ENCODE assay signal across 26 cellular contexts in genomic region chr6:162615016-162615717, GRCh38.
DNase-seq lines count a peak whose midpoint lies in the region; ATAC-seq and TF ChIP-seq lines count a peak whose summit lies in the region.
"Had no signal": no experiment of that assay in that cellular context is flagged by ENCODE, and none has a peak within 500 bp of the region (broad histone marks: within the 10 kb centered on the region; RNA-seq: fewer than 3 reads in every experiment).

No MANE protein-coding gene starts in this region.

- no peak overlapping the region for H3K27ac ChIP-seq in IMR-90 (ENCODE audit: insufficient read depth, low read length)
- H3K27ac ChIP-seq: brain microvascular endothelial cell, foreskin keratinocyte, parathyroid adenoma had no signal

- no peaks in the 10 kb centered on the region for H3K27me3 ChIP-seq in IMR-90 (ENCODE audit: control insufficient read depth, insufficient read depth, low read length)
- H3K27me3 ChIP-seq: brain microvascular endothelial cell, foreskin keratinocyte had no signal

- no peak overlapping the region for H3K4me2 ChIP-seq in IMR-90 (ENCODE audit: low read depth, low read length)
- H3K4me2 ChIP-seq: smooth muscle cell had no signal

- no peak overlapping the region for H2BK5ac ChIP-seq in IMR-90 (ENCODE audit: low read depth, low read length, poor library complexity, severe bottlenecking)

- POLR2A ChIA-PET in IMR-90 (lab: Charles Lee; ENCODE audit: unreplicated experiment): no interaction called here
- POLR2A ChIA-PET in activated CD8-positive, alpha-beta T cell treated with anti-CD3 and anti-CD28 coated beads, Interleukin-2, amount 10 ng/mL, durations not matched to agents 7 days and 5 days (lab: Charles Lee): no interaction called here

- H3K4me3 ChIP-seq in IMR-90 (ENCODE audit: insufficient read depth, low read depth, low read length) (no peak overlapping the region), NB4 (ENCODE audit: low read depth, low read length) (no peak overlapping the region), fibroblast of the aortic adventitia (ENCODE audit: low read depth, low read length) (no peak overlapping the region)
- H3K4me3 ChIP-seq: smooth muscle cell had no signal

- H3K36me3 ChIP-seq in IMR-90 (ENCODE audit: control insufficient read depth, insufficient read depth, low read length): no peaks in the 10 kb centered on the region
- H3K36me3 ChIP-seq: brain microvascular endothelial cell had no signal

- H3K56ac ChIP-seq in IMR-90 (ENCODE audit: extremely low read depth, insufficient read depth, low read length): no peak overlapping the region

- no peak overlapping the region for H4K8ac ChIP-seq in IMR-90 (ENCODE audit: low read depth in 2 of 2, low read length in 2 of 2)

- H2BK20ac ChIP-seq in IMR-90 (ENCODE audit: low read depth, low read length): no peak overlapping the region

- no peak for TF ChIP-seq POLR2A in IMR-90 (IDR thresholded peaks at IDR 0.05; ENCODE audit: low read depth, low read length)
- TF ChIP-seq POLR2A in NB4 (IDR thresholded peaks at IDR 0.05; ENCODE audit: extremely low read depth, insufficient read length): no peak

- H2AK5ac ChIP-seq in IMR-90 (ENCODE audit: low read depth, low read length): no peak overlapping the region

- WGBS in IMR-90 (ENCODE audit: extremely low coverage in 2 of 2, insufficient read length in 1 of 2), 2 experiments: no CpG with 5 or more reads among the region's 2 CpGs

- dilution Hi-C loops in IMR-90 (cut with HindIII; ENCODE audit: low sequenced_read_pairs, unreplicated experiment): no loop called here

- CTCF ChIA-PET in IMR-90 (lab: Yijun Ruan, JAX): interaction anchor here (0.6 kb wide), 1 partner anchor 1639 kb away, joined by 10 read pairs; no protein-coding TSS in a partner anchor
- CTCF ChIA-PET in activated CD8-positive, alpha-beta T cell treated with anti-CD3 and anti-CD28 coated beads, Interleukin-2, amount 10 ng/mL, durations not matched to agents 7 days and 5 days (lab: Charles Lee): no interaction called here

- H3K9me3 Mint-ChIP-seq in activated CD8-positive, alpha-beta T cell treated with anti-CD3 and anti-CD28 coated beads, Interleukin-2, amount 10 ng/mL, durations not matched to agents 7 days and 5 days (ENCODE audit: insufficient read depth): no peaks in the 10 kb centered on the region
- H3K9me3 Mint-ChIP-seq: activated CD4-positive, alpha-beta T cell treated with anti-CD3 and anti-CD28 coated beads, Interleukin-2, amount 10 ng/mL, durations not matched to agents 7 days and 5 days; activated T-helper 2 cell treated with anti-CD3 and anti-CD28 coated beads, Interferon-gamma antibody, Interleukin-2, Interleukin-4, amounts not matched to agents 10 μg/mL and 5 μg/mL and 100 μg/mL, durations not matched to agents 14 hours and 24 hours and 36 hours; dendritic cell treated with granulocyte-macrophage colony-stimulating factor and Interleukin-4, amounts not matched to agents 40 ng/mL and 50 ng/mL, for 4 days; stimulated activated naive CD8-positive, alpha-beta T cell treated with anti-CD3 and anti-CD28 coated beads, Interleukin-15, Interleukin-2, amounts not matched to agents 100 ng/mL and 50 ng/mL, for 24 hours had no signal

- DNase-seq in IMR-90 (no peak), NB4 (ENCODE audit: low read depth) (peak; percentile 54), fibroblast of the aortic adventitia (ENCODE audit: low read depth) (peak; percentile 4), omental fat pad (ENCODE audit: low spot score) (no peak), COR-L47 (lab: John Stamatoyannopoulos, UW) (no peak), NCI-H1694 treated with DMSO at 0.1 percent for 48 hours (lab: John Stamatoyannopoulos, UW) (no peak)
- no peak for DNase-seq in activated CD8-positive, alpha-beta T cell treated with anti-CD3 and anti-CD28 coated beads, Interleukin-2, amount 10 ng/mL, durations not matched to agents 7 days and 5 days
- DNase-seq: activated CD4-positive, alpha-beta T cell treated with anti-CD3 and anti-CD28 coated beads, Interleukin-2, amount 10 ng/mL, durations not matched to agents 7 days and 5 days; activated CD8-positive, alpha-beta memory T cell treated with anti-CD3 and anti-CD28 coated beads, Interleukin-2, amount 50 U/mL, for 4 hours; activated naive CD8-positive, alpha-beta T cell treated with anti-CD3 and anti-CD28 coated beads, Interleukin-2, amount 10 ng/mL, durations not matched to agents 7 days and 5 days; brain microvascular endothelial cell; CD8-positive, alpha-beta memory T cell; DMS79; KBM-7; naive thymus-derived CD8-positive, alpha-beta T cell; NCI-H1092 treated with DMSO at 0.1 percent for 48 hours; NCI-H2081; SHP77; stimulated activated CD4-positive, alpha-beta T cell treated with anti-CD3 and anti-CD28 coated beads, Interleukin-2, amount 100 ng/mL, for 48 hours had no signal

- H3K23ac ChIP-seq in IMR-90 (ENCODE audit: low read depth, low read length): no peak overlapping the region

- no peaks in the 10 kb centered on the region for H4K20me1 ChIP-seq in IMR-90 (ENCODE audit: insufficient read depth, low read length)

- in situ Hi-C loops in IMR-90 (cut with MboI; ENCODE audit: low sequenced_read_pairs): no loop called here

- no peak overlapping the region for H3K4ac ChIP-seq in IMR-90 (ENCODE audit: low read depth, low read length)

- TF ChIP-seq RAD21 in IMR-90 (IDR thresholded peaks at IDR 0.05; ENCODE audit: low read length): no peak

- H4K5ac ChIP-seq in IMR-90 (ENCODE audit: low read depth, low read length): no peak overlapping the region

- intact Hi-C loops in IMR-90 (cut with micrococcal nuclease): no loop called here

- H3K9me1 ChIP-seq in IMR-90 (ENCODE audit: insufficient read depth, low read length): no peaks in the 10 kb centered on the region

- H3K36me3 Mint-ChIP-seq in activated CD8-positive, alpha-beta T cell treated with anti-CD3 and anti-CD28 coated beads, Interleukin-2, amount 10 ng/mL, durations not matched to agents 7 days and 5 days (ENCODE audit: low read depth): no peaks in the 10 kb centered on the region
- H3K36me3 Mint-ChIP-seq: activated naive CD8-positive, alpha-beta T cell treated with anti-CD3 and anti-CD28 coated beads, Interleukin-2, amount 10 ng/mL, durations not matched to agents 7 days and 5 days had no signal

- H3K18ac ChIP-seq in IMR-90 (ENCODE audit: low read depth, low read length): no peak overlapping the region

- no peak overlapping the region for H2BK120ac ChIP-seq in IMR-90 (ENCODE audit: low read depth, low read length)

- no TSS peak for BruUV-seq in IMR-90 (replicated peaks; lab: Mats Ljungman, UMichigan)

- H3K4me1 ChIP-seq in IMR-90 (ENCODE audit: control insufficient read depth, insufficient read depth, low read length): no peaks in the 10 kb centered on the region
- H3K4me1 ChIP-seq: foreskin keratinocyte, parathyroid adenoma had no signal

- no peak overlapping the region for H3K27ac Mint-ChIP-seq in activated CD8-positive, alpha-beta T cell treated with anti-CD3 and anti-CD28 coated beads, Interleukin-2, amount 10 ng/mL, durations not matched to agents 7 days and 5 days
- H3K27ac Mint-ChIP-seq: activated CD4-positive, alpha-beta T cell treated with anti-CD3 and anti-CD28 coated beads, Interleukin-2, amount 10 ng/mL, durations not matched to agents 7 days and 5 days; activated naive CD8-positive, alpha-beta T cell treated with anti-CD3 and anti-CD28 coated beads, Interleukin-2, amount 10 ng/mL, durations not matched to agents 7 days and 5 days; activated T-helper 2 cell treated with anti-CD3 and anti-CD28 coated beads, Interferon-gamma antibody, Interleukin-2, Interleukin-4, amounts not matched to agents 10 μg/mL and 5 μg/mL and 100 μg/mL, durations not matched to agents 14 hours and 24 hours and 36 hours; CD8-positive, alpha-beta memory T cell; dendritic cell treated with granulocyte-macrophage colony-stimulating factor and Interleukin-4, amounts not matched to agents 40 ng/mL and 50 ng/mL, for 4 days; naive thymus-derived CD8-positive, alpha-beta T cell; stimulated activated naive CD8-positive, alpha-beta T cell treated with anti-CD3 and anti-CD28 coated beads, Interleukin-15, Interleukin-2, amounts not matched to agents 100 ng/mL and 50 ng/mL, for 24 hours had no signal

- H3K9ac ChIP-seq in IMR-90 (ENCODE audit: low read depth, low read length): no peak overlapping the region
- H3K9ac ChIP-seq: parathyroid adenoma had no signal

- TF ChIP-seq CTCF in IMR-90 (conservative IDR thresholded peaks at IDR 0.05; ENCODE audit: low read depth, low read length) (no peak), NB4 (IDR thresholded peaks at IDR 0.05; ENCODE audit: low read depth, low read length) (no peak), fibroblast of the aortic adventitia (IDR thresholded peaks at IDR 0.05; ENCODE audit: insufficient read depth, low read length) (no peak), omental fat pad (IDR thresholded peaks at IDR 0.05) (no peak)

- no peaks in the 10 kb centered on the region for H3K4me1 Mint-ChIP-seq in activated CD8-positive, alpha-beta T cell treated with anti-CD3 and anti-CD28 coated beads, Interleukin-2, amount 10 ng/mL, durations not matched to agents 7 days and 5 days (ENCODE audit: low read depth)
- H3K4me1 Mint-ChIP-seq: activated CD4-positive, alpha-beta T cell treated with anti-CD3 and anti-CD28 coated beads, Interleukin-2, amount 10 ng/mL, durations not matched to agents 7 days and 5 days; activated naive CD8-positive, alpha-beta T cell treated with anti-CD3 and anti-CD28 coated beads, Interleukin-2, amount 10 ng/mL, durations not matched to agents 7 days and 5 days; CD8-positive, alpha-beta memory T cell; naive thymus-derived CD8-positive, alpha-beta T cell had no signal

- H3K27me3 Mint-ChIP-seq in activated CD8-positive, alpha-beta T cell treated with anti-CD3 and anti-CD28 coated beads, Interleukin-2, amount 10 ng/mL, durations not matched to agents 7 days and 5 days (ENCODE audit: low read depth): no peaks in the 10 kb centered on the region
- H3K27me3 Mint-ChIP-seq: activated CD4-positive, alpha-beta T cell treated with anti-CD3 and anti-CD28 coated beads, Interleukin-2, amount 10 ng/mL, durations not matched to agents 7 days and 5 days; activated naive CD8-positive, alpha-beta T cell treated with anti-CD3 and anti-CD28 coated beads, Interleukin-2, amount 10 ng/mL, durations not matched to agents 7 days and 5 days; CD8-positive, alpha-beta memory T cell; dendritic cell treated with granulocyte-macrophage colony-stimulating factor and Interleukin-4, amounts not matched to agents 40 ng/mL and 50 ng/mL, for 4 days; naive thymus-derived CD8-positive, alpha-beta T cell; stimulated activated naive CD8-positive, alpha-beta T cell treated with anti-CD3 and anti-CD28 coated beads, Interleukin-15, Interleukin-2, amounts not matched to agents 100 ng/mL and 50 ng/mL, for 24 hours had no signal

- no peak overlapping the region for H2AK9ac ChIP-seq in IMR-90 (replicated peaks; ENCODE audit: low read depth, low read length, poor library complexity)

- H2BK15ac ChIP-seq in IMR-90 (ENCODE audit: low read depth, low read length): no peak overlapping the region

- no peak overlapping the region for H2AFZ ChIP-seq in IMR-90 (replicated peaks; ENCODE audit: low read length, poor library complexity)
- H2AFZ ChIP-seq: parathyroid adenoma had no signal

- H3K4me3 Mint-ChIP-seq in activated CD8-positive, alpha-beta T cell treated with anti-CD3 and anti-CD28 coated beads, Interleukin-2, amount 10 ng/mL, durations not matched to agents 7 days and 5 days: no peak overlapping the region
- H3K4me3 Mint-ChIP-seq: activated CD4-positive, alpha-beta T cell treated with anti-CD3 and anti-CD28 coated beads, Interleukin-2, amount 10 ng/mL, durations not matched to agents 7 days and 5 days; activated naive CD8-positive, alpha-beta T cell treated with anti-CD3 and anti-CD28 coated beads, Interleukin-2, amount 10 ng/mL, durations not matched to agents 7 days and 5 days; CD8-positive, alpha-beta memory T cell; dendritic cell treated with granulocyte-macrophage colony-stimulating factor and Interleukin-4, amounts not matched to agents 40 ng/mL and 50 ng/mL, for 4 days; naive thymus-derived CD8-positive, alpha-beta T cell; stimulated activated naive CD8-positive, alpha-beta T cell treated with anti-CD3 and anti-CD28 coated beads, Interleukin-15, Interleukin-2, amounts not matched to agents 100 ng/mL and 50 ng/mL, for 24 hours had no signal

- no peak overlapping the region for H4K91ac ChIP-seq in IMR-90 (ENCODE audit: insufficient read depth, low read depth, low read length)

- no peak overlapping the region for H3K14ac ChIP-seq in IMR-90 (replicated peaks; ENCODE audit: low read depth, low read length)

- H3K79me1 ChIP-seq in IMR-90 (ENCODE audit: low read depth in 1 of 2, low read length in 2 of 2): no peaks in the 10 kb centered on the region

- peaks cover 8% of the 10 kb centered on the region for H3K9me3 ChIP-seq in IMR-90 (ENCODE audit: control insufficient read depth, insufficient read depth, low read length)

- ATAC-seq in IMR-90 (ENCODE audit: low read depth): no peak
- peak; percentile 86 for ATAC-seq in omental fat pad (ENCODE audit: low FRiP score)
- no peak for ATAC-seq in activated CD8-positive, alpha-beta T cell treated with anti-CD3 and anti-CD28 coated beads, Interleukin-2, amount 10 ng/mL, durations not matched to agents 7 days and 5 days
- no peak for ATAC-seq in GM18909 (IDR thresholded peaks at IDR 0.05; ENCODE audit: poor library complexity, unreplicated experiment)
- ATAC-seq: foreskin keratinocyte; naive thymus-derived CD8-positive, alpha-beta T cell had no signal

Comparison
In these comparisons a context has a peak if more than half of its experiments do, and no peak if none do; other contexts are left out.
1. DNase-seq: peak in NB4 (single experiment) and fibroblast of the aortic adventitia (single experiment); none in IMR-90 (single experiment), omental fat pad (single experiment), COR-L47 (single experiment), activated CD8-positive, alpha-beta T cell treated with anti-CD3 and anti-CD28 coated beads, Interleukin-2, amount 10 ng/mL, durations not matched to agents 7 days and 5 days (single experiment) and NCI-H1694 treated with DMSO at 0.1 percent for 48 hours (single experiment).